In the genomic region with DNA sequence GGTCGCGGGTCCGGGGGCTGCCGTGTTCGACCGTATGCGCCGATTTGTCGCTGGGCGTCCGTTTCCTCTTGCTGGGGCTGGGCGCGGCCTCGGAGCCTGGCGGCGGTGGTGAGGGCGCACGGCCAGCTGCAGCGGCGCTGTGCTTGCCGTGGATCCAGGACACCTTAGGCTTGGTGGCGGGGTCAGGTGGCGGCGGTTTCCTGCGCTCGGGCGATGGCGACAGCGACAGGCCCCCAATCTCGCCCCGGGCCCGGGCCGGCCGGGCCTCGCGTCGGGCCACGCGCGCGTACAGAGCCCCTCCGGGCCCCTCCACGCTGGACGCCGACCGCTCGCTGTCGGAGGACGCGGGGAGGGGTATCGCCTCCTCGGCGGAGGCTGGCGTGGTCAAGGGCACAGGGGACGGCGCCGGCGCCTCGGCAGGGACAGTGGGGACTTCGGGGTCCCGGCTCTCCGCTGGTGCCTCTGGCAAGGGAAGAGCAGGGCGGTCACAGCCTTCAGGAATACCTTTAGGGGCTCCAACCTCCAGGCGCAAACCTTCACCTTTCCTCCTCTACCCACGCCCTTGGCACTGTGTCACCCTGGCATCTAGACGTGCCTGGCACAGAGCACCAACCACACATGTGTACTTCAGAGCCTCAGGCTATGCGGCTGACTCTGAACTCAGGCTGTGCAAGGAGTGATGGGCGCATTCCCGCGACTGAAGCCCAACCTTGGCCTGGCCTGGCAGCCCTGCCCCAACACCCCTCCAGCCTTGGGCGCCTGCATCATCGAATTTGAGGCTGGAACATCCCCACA, we compare ENCODE assay signal across 19 cellular contexts. TPM values are rescaled to one million over a fixed set of nuclear protein-coding genes. Genes with fewer than 3 reads are reported as not detected.
DNase-seq lines count a peak whose midpoint lies in the region; ATAC-seq, FAIRE-seq and TF ChIP-seq lines count a peak whose summit lies in the region.
"Had no signal": no experiment of that assay in that cellular context is flagged by ENCODE, and none has a peak within 500 bp of the region (broad histone marks: within the 10 kb centered on the region; RNA-seq: fewer than 3 reads in every experiment).

No MANE protein-coding gene starts in this region.

- DNase-seq in HepG2 (ENCODE audit: low spot score) (no peak), right lobe of liver (no peak), T-helper 17 cell (no peak), iPS DF 6.9 (ENCODE audit: low read depth, low spot score) (no peak), erythroblast (lab: John Stamatoyannopoulos, UW) (no peak)
- no peak for DNase-seq in activated CD8-positive, alpha-beta T cell treated with anti-CD3 and anti-CD28 coated beads, Interleukin-2, amount 10 ng/mL, durations not matched to agents 7 days and 5 days
- no peak for DNase-seq in activated CD4-positive, alpha-beta T cell treated with anti-CD3 and anti-CD28 coated beads, Interleukin-2, amount 50 U/mL, for 48 hours
- DNase-seq: activated CD4-positive, alpha-beta memory T cell treated with anti-CD3 and anti-CD28 coated beads, Interleukin-2, amount 10 ng/mL, durations not matched to agents 7 days and 5 days; amniotic stem cell; DMS 273 treated with DMSO at 0.1 percent for 48 hours; midbrain; NCI-H748 treated with DMSO at 0.1 percent for 48 hours; PC-9; sigmoid colon; stimulated activated CD4-positive, alpha-beta T cell treated with anti-CD3 and anti-CD28 coated beads, Interleukin-2, amount 100 ng/mL, for 48 hours had no signal

- no peak for FAIRE-seq in HepG2 (lab: Jason Lieb, UNC)
- FAIRE-seq: H54 had no signal

- H3K9me3 ChIP-seq in HepG2 (ENCODE audit: low read length) (no peaks in the 10 kb centered on the region), right lobe of liver (no peaks in the 10 kb centered on the region), T-helper 17 cell (ENCODE audit: control insufficient read depth, low read length, poor library complexity, severe bottlenecking) (no peaks in the 10 kb centered on the region), iPS DF 6.9 (ENCODE audit: control insufficient read depth, insufficient read depth, low read length) (no peaks in the 10 kb centered on the region), thymus (ENCODE audit: control insufficient read depth) (no peaks in the 10 kb centered on the region)
- H3K9me3 ChIP-seq: sigmoid colon had no signal

- no peak for TF ChIP-seq RAD21 in HepG2 (CRISPR knock-in tag; IDR thresholded peaks at IDR 0.05)

- CTCF ChIA-PET in HepG2 (lab: Yijun Ruan, JAX; ENCODE audit: low intra/inter-chr PET ratio, low total read pairs): no interaction called here
- CTCF ChIA-PET in activated CD8-positive, alpha-beta T cell treated with anti-CD3 and anti-CD28 coated beads, Interleukin-2, amount 10 ng/mL, durations not matched to agents 7 days and 5 days (lab: Charles Lee): interaction anchor here (4.4 kb wide), 1 partner anchor 8 kb away, joined by 18 read pairs; no protein-coding TSS in a partner anchor

- no peak overlapping the region for H2AFZ ChIP-seq in HepG2 (ENCODE audit: low read length)
- H2AFZ ChIP-seq: PC-9 had no signal

- H3K36me3 ChIP-seq in HepG2 (replicated peaks in 1 of 2; ENCODE audit: control insufficient read depth in 1 of 2, insufficient read depth in 2 of 2, low read length in 2 of 2) (peaks cover 9 to 13% of the 10 kb centered on the region in 2 experiments; a peak in 4 of 5 replicates), right lobe of liver (no peaks in the 10 kb centered on the region), iPS DF 6.9 (ENCODE audit: control insufficient read depth, insufficient read depth, low read length) (no peaks in the 10 kb centered on the region; the same call in 1 of the 2 replicates), thymus (ENCODE audit: control insufficient read depth, insufficient read depth) (no peaks in the 10 kb centered on the region)

- POLR2A ChIA-PET in HepG2 (lab: Yijun Ruan, JAX): no interaction called here
- POLR2A ChIA-PET in activated CD8-positive, alpha-beta T cell treated with anti-CD3 and anti-CD28 coated beads, Interleukin-2, amount 10 ng/mL, durations not matched to agents 7 days and 5 days (lab: Charles Lee): interaction anchor here (0.9 kb wide), 1 partner anchor 216 kb away, joined by 3 read pairs; no protein-coding TSS in a partner anchor

- H3K4me1 ChIP-seq in HepG2 (ENCODE audit: insufficient read depth, low read length): peaks cover 26% of the 10 kb centered on the region
- peaks cover 0 to 32% (median 0%) of the 10 kb centered on the region in 4 donors for H3K4me1 ChIP-seq in right lobe of liver
- H3K4me1 ChIP-seq in iPS DF 6.9 (ENCODE audit: control insufficient read depth, insufficient read depth, low read length): peaks cover 11% of the 10 kb centered on the region
- peaks cover 19% of the 10 kb centered on the region for H3K4me1 ChIP-seq in thymus (ENCODE audit: control insufficient read depth, insufficient read depth, low read length)

- WGBS in HepG2 (ENCODE audit: low lambda C conversion rate): 98% methylated on average over 31 of the region's 72 CpGs
- WGBS in right lobe of liver (ENCODE audit: insufficient coverage, low coverage, low lambda C conversion rate, missing lambda C conversion rate): 18% methylated on average over 3 of the region's 72 CpGs
- WGBS in iPS DF 6.9 (ENCODE audit: insufficient coverage, insufficient read length): no CpG with 5 or more reads among the region's 72 CpGs
- 32% methylated on average over 72 of the region's 72 CpGs for WGBS in thymus

- BruUV-seq in HepG2 (replicated peaks; lab: Mats Ljungman, UMichigan): no TSS peak

- no peaks in the 10 kb centered on the region for H3K9me3 Mint-ChIP-seq in activated CD8-positive, alpha-beta T cell treated with anti-CD3 and anti-CD28 coated beads, Interleukin-2, amount 10 ng/mL, durations not matched to agents 7 days and 5 days (ENCODE audit: insufficient read depth)
- H3K9me3 Mint-ChIP-seq: activated CD4-positive, alpha-beta memory T cell treated with anti-CD3 and anti-CD28 coated beads, Interleukin-2, amount 10 ng/mL, durations not matched to agents 7 days and 5 days; activated T-helper 1 cell treated with anti-CD3 and anti-CD28 coated beads, Interleukin-12 subunit alpha, Interleukin-12 subunit beta, Interleukin-2, Interleukin-4 antibody, amounts not matched to agents 30 ng/mL and 10 ng/mL and 1 ng/mL, durations not matched to agents 14 hours and 24 hours and 36 hours had no signal

- in situ Hi-C loops in HepG2 (cut with HindIII; ENCODE audit: extremely low pct_ligation_motif_present, low pct_unique_long_range_greater_than_20kb): no loop called here

- H3K4me2 ChIP-seq in HepG2 (ENCODE audit: low read depth, low read length): no peak overlapping the region
- H3K4me2 ChIP-seq: PC-9 had no signal

- H3K9ac ChIP-seq in HepG2 (ENCODE audit: insufficient read depth, low read depth, low read length): no peak overlapping the region

- no peak overlapping the region for H3K27ac Mint-ChIP-seq in T-helper 17 cell
- no peak overlapping the region for H3K27ac Mint-ChIP-seq in activated CD8-positive, alpha-beta T cell treated with anti-CD3 and anti-CD28 coated beads, Interleukin-2, amount 10 ng/mL, durations not matched to agents 7 days and 5 days
- H3K27ac Mint-ChIP-seq: activated CD4-positive, alpha-beta memory T cell treated with anti-CD3 and anti-CD28 coated beads, Interleukin-2, amount 10 ng/mL, durations not matched to agents 7 days and 5 days; activated T-helper 1 cell treated with anti-CD3 and anti-CD28 coated beads, Interleukin-12 subunit alpha, Interleukin-12 subunit beta, Interleukin-2, Interleukin-4 antibody, amounts not matched to agents 30 ng/mL and 10 ng/mL and 1 ng/mL, durations not matched to agents 14 hours and 24 hours and 36 hours had no signal

- H3K36me3 Mint-ChIP-seq in T-helper 17 cell (ENCODE audit: low read depth): no peaks in the 10 kb centered on the region
- H3K36me3 Mint-ChIP-seq in activated CD8-positive, alpha-beta T cell treated with anti-CD3 and anti-CD28 coated beads, Interleukin-2, amount 10 ng/mL, durations not matched to agents 7 days and 5 days (ENCODE audit: low read depth): no peaks in the 10 kb centered on the region

- TF ChIP-seq POLR2A in HepG2 (IDR thresholded peaks at IDR 0.05; ENCODE audit: insufficient read depth in 1 of 2, low read depth in 2 of 2, low read length in 2 of 2): no peak
- TF ChIP-seq POLR2A in right lobe of liver (IDR thresholded peaks at IDR 0.05): no peak
- no peak for TF ChIP-seq POLR2A in erythroblast (IDR thresholded peaks at IDR 0.05; ENCODE audit: low read length)

- peaks cover 11% of the 10 kb centered on the region for H3K27me3 Mint-ChIP-seq in T-helper 17 cell
- H3K27me3 Mint-ChIP-seq in activated CD8-positive, alpha-beta T cell treated with anti-CD3 and anti-CD28 coated beads, Interleukin-2, amount 10 ng/mL, durations not matched to agents 7 days and 5 days (ENCODE audit: low read depth): peaks cover 39% of the 10 kb centered on the region

- TF ChIP-seq CTCF in HepG2 (CRISPR knock-in tag; IDR thresholded peaks at IDR 0.05): no peak
- TF ChIP-seq CTCF in right lobe of liver (IDR thresholded peaks at IDR 0.05): no peak

- H4K20me1 ChIP-seq in HepG2 (ENCODE audit: insufficient read depth, low read length): no peaks in the 10 kb centered on the region

- TF ChIP-seq EP300 in HepG2 (IDR thresholded peaks at IDR 0.05; ENCODE audit: low read depth in 2 of 2, low read length in 2 of 2) (no peak), HepG2 (CRISPR knock-in tag; IDR thresholded peaks at IDR 0.05; ENCODE audit: borderline replicate concordance) (no peak)

- no peak for ATAC-seq in HepG2
- ATAC-seq in right lobe of liver: no peak
- no peak for ATAC-seq in T-helper 17 cell
- no peak for ATAC-seq in activated CD8-positive, alpha-beta T cell treated with anti-CD3 and anti-CD28 coated beads, Interleukin-2, amount 10 ng/mL, durations not matched to agents 7 days and 5 days
- ATAC-seq: SK-N-SH treated with all-trans-retinoic acid at 6 μM for 48 hours had no signal

- H3K4me3 Mint-ChIP-seq in T-helper 17 cell: peak overlapping the region; percentile 58
- H3K4me3 Mint-ChIP-seq in activated CD8-positive, alpha-beta T cell treated with anti-CD3 and anti-CD28 coated beads, Interleukin-2, amount 10 ng/mL, durations not matched to agents 7 days and 5 days: no peak overlapping the region
- H3K4me3 Mint-ChIP-seq: activated CD4-positive, alpha-beta memory T cell treated with anti-CD3 and anti-CD28 coated beads, Interleukin-2, amount 10 ng/mL, durations not matched to agents 7 days and 5 days; activated T-helper 1 cell treated with anti-CD3 and anti-CD28 coated beads, Interleukin-12 subunit alpha, Interleukin-12 subunit beta, Interleukin-2, Interleukin-4 antibody, amounts not matched to agents 30 ng/mL and 10 ng/mL and 1 ng/mL, durations not matched to agents 14 hours and 24 hours and 36 hours had no signal

- H3K27me3 ChIP-seq in HepG2 (ENCODE audit: control insufficient read depth in 1 of 2, insufficient read depth in 2 of 2, low read length in 2 of 2) (no peaks in the 10 kb centered on the region), right lobe of liver (peaks cover 0 to 6% of the 10 kb centered on the region in 2 donors), iPS DF 6.9 (ENCODE audit: control insufficient read depth, insufficient read depth, low read length) (peaks cover 2% of the 10 kb centered on the region; the same call in 1 of the 2 replicates), thymus (ENCODE audit: control insufficient read depth, insufficient read depth) (peaks cover 64% of the 10 kb centered on the region)

- H3K27ac ChIP-seq in HepG2 (ENCODE audit: extremely low read length, insufficient read depth, low read length) (no peak overlapping the region), right lobe of liver (no peak overlapping the region), iPS DF 6.9 (ENCODE audit: low read length) (no peak overlapping the region), thymus (ENCODE audit: low read depth) (no peak overlapping the region)
- H3K27ac ChIP-seq: PC-9, sigmoid colon had no signal

- H3K4me3 ChIP-seq in HepG2 (replicated peaks in 1 of 3; ENCODE audit: insufficient read depth in 1 of 3, low read depth in 2 of 3, low read length in 3 of 3): no peak overlapping the region
- H3K4me3 ChIP-seq in right lobe of liver: no peak overlapping the region
- H3K4me3 ChIP-seq in iPS DF 6.9 (ENCODE audit: low read length): peak overlapping the region; percentile 13; the same call in 1 of the 2 replicates
- H3K4me3 ChIP-seq in thymus (ENCODE audit: low read length): peak overlapping the region; percentile 23
- H3K4me3 ChIP-seq: PC-9 had no signal

- H3K4me1 Mint-ChIP-seq in T-helper 17 cell: peaks cover 10% of the 10 kb centered on the region
- peaks cover 15% of the 10 kb centered on the region for H3K4me1 Mint-ChIP-seq in activated CD8-positive, alpha-beta T cell treated with anti-CD3 and anti-CD28 coated beads, Interleukin-2, amount 10 ng/mL, durations not matched to agents 7 days and 5 days (ENCODE audit: low read depth)

- intact Hi-C loops in HepG2 (cut with micrococcal nuclease; ENCODE audit: unreplicated experiment): loop anchor here (10.0 kb wide), 1 partner anchor 69 kb away; a partner anchor contains a TSS
- intact Hi-C loops in right lobe of liver (cut with DNase I): no loop called here

- H3K79me2 ChIP-seq in HepG2 (ENCODE audit: insufficient read depth, low read length): no peaks in the 10 kb centered on the region

RNA-seq across cellular contexts. Expression of a gene that starts 11.6 kb away (rescaled TPM):
- total RNA-seq in HepG2 (2016; rRNA removed; fragmentation: Illumina TruSeq; extraction: Trizol) (1.4 and 3.3 TPM in 2 replicates), right lobe of liver (1 to 10 TPM; 1.1 to 3.4 (median 1.8) TPM), T-helper 17 cell (1 to 10 TPM; 3.1 to 3.6 TPM)
- total RNA-seq in HepG2 (2016; cell fraction: cytosol; rRNA removed; fragmentation: Illumina TruSeq; extraction: Trizol; ENCODE audit: low read depth): 0.91 and 1.2 TPM in 2 replicates
- total RNA-seq in HepG2 (2016; cell fraction: insoluble cytoplasmic fraction; rRNA removed; fragmentation: Illumina TruSeq; extraction: Trizol): 1.2 and 3.8 TPM in 2 replicates
- total RNA-seq in HepG2 (2016; cell fraction: membrane; rRNA removed; fragmentation: Illumina TruSeq; extraction: Trizol): 3.2 and 3.6 TPM in 2 replicates
- 3.9 and 5.7 TPM in 2 replicates for total RNA-seq in HepG2 (2016; cell fraction: nucleus; rRNA removed; fragmentation: Illumina TruSeq; extraction: Trizol)
- polyA plus RNA-seq in HepG2 (2011; rRNA removed) (6.2 and 6.9 TPM in 2 replicates), thymus (1.3 TPM)
- 3.9 and 8.3 TPM in 2 replicates for polyA plus RNA-seq in HepG2 (2011; cell fraction: cytosol; rRNA removed)
- polyA plus RNA-seq in HepG2 (2011; cell fraction: nucleus; rRNA removed): 27.6 and 34.9 TPM in 2 replicates
- polyA plus RNA-seq in HepG2 (2012): 3.1 and 5.3 TPM in 2 replicates
- polyA plus RNA-seq in HepG2 (2016; cell fraction: cytosol; fragmentation: Illumina TruSeq; extraction: Trizol; ENCODE audit: low read depth): 1.2 and 1.4 TPM in 2 replicates
- 1.7 and 2.6 TPM in 2 replicates for polyA plus RNA-seq in HepG2 (2016; cell fraction: insoluble cytoplasmic fraction; fragmentation: Illumina TruSeq; extraction: Trizol; ENCODE audit: low read depth)
- polyA plus RNA-seq in HepG2 (2016; cell fraction: membrane; fragmentation: Illumina TruSeq; extraction: Trizol; ENCODE audit: low read depth): 2.8 and 3.9 TPM in 2 replicates
- 11.7 and 16.2 TPM in 2 replicates for polyA plus RNA-seq in HepG2 (2016; cell fraction: nucleus; fragmentation: Illumina TruSeq; extraction: Trizol; ENCODE audit: insufficient read depth, low read depth)
- polyA minus RNA-seq in HepG2 (2011; rRNA and poly(A)+ RNA removed; ENCODE audit: low replicate concordance): 0.14 and 12.4 TPM in 2 replicates
- polyA minus RNA-seq in HepG2 (2011; cell fraction: cytosol; rRNA and poly(A)+ RNA removed): 6.0 and 7.1 TPM in 2 replicates
- polyA minus RNA-seq in HepG2 (2011; cell fraction: nucleus; rRNA and poly(A)+ RNA removed): 3.1 and 4.7 TPM in 2 replicates
- total RNA-seq in activated CD8-positive, alpha-beta T cell treated with anti-CD3 and anti-CD28 coated beads, Interleukin-2, amount 10 ng/mL, durations not matched to agents 7 days and 5 days: 1 to 10 TPM in 1 of 2 experiments, under 1 TPM in 1; 0.76 to 1.2 TPM

RNA-seq across cellular contexts. Expression of a gene that starts 32.1 kb away (rescaled TPM):
- total RNA-seq in HepG2 (2016; rRNA removed; fragmentation: Illumina TruSeq; extraction: Trizol) (7.4 and 9.1 TPM in 2 replicates), right lobe of liver (1 to 10 TPM; 3.2 to 6.6 (median 3.4) TPM), T-helper 17 cell (1 to 10 TPM; 5.2 to 5.6 TPM)
- 2.3 and 2.6 TPM in 2 replicates for total RNA-seq in HepG2 (2016; cell fraction: cytosol; rRNA removed; fragmentation: Illumina TruSeq; extraction: Trizol; ENCODE audit: low read depth)
- total RNA-seq in HepG2 (2016; cell fraction: insoluble cytoplasmic fraction; rRNA removed; fragmentation: Illumina TruSeq; extraction: Trizol): 7.5 and 8.7 TPM in 2 replicates
- total RNA-seq in HepG2 (2016; cell fraction: membrane; rRNA removed; fragmentation: Illumina TruSeq; extraction: Trizol): 6.5 and 7.6 TPM in 2 replicates
- 5.6 and 6.4 TPM in 2 replicates for total RNA-seq in HepG2 (2016; cell fraction: nucleus; rRNA removed; fragmentation: Illumina TruSeq; extraction: Trizol)
- polyA plus RNA-seq in HepG2 (2011; rRNA removed) (6.3 and 8.0 TPM in 2 replicates), thymus (5.0 TPM)
- 6.8 and 8.8 TPM in 2 replicates for polyA plus RNA-seq in HepG2 (2011; cell fraction: cytosol; rRNA removed)
- 11.9 and 12.4 TPM in 2 replicates for polyA plus RNA-seq in HepG2 (2011; cell fraction: nucleus; rRNA removed)
- 4.3 and 6.4 TPM in 2 replicates for polyA plus RNA-seq in HepG2 (2012)
- 0.99 and 1.6 TPM in 2 replicates for polyA plus RNA-seq in HepG2 (2016; cell fraction: cytosol; fragmentation: Illumina TruSeq; extraction: Trizol; ENCODE audit: low read depth)
- 7.3 and 8.1 TPM in 2 replicates for polyA plus RNA-seq in HepG2 (2016; cell fraction: insoluble cytoplasmic fraction; fragmentation: Illumina TruSeq; extraction: Trizol; ENCODE audit: low read depth)
- 3.6 and 4.5 TPM in 2 replicates for polyA plus RNA-seq in HepG2 (2016; cell fraction: membrane; fragmentation: Illumina TruSeq; extraction: Trizol; ENCODE audit: low read depth)
- 13.8 and 14.4 TPM in 2 replicates for polyA plus RNA-seq in HepG2 (2016; cell fraction: nucleus; fragmentation: Illumina TruSeq; extraction: Trizol; ENCODE audit: insufficient read depth, low read depth)
- 6.5 and 20.0 TPM in 2 replicates for polyA minus RNA-seq in HepG2 (2011; rRNA and poly(A)+ RNA removed; ENCODE audit: low replicate concordance)
- polyA minus RNA-seq in HepG2 (2011; cell fraction: cytosol; rRNA and poly(A)+ RNA removed): 7.4 and 8.5 TPM in 2 replicates
- polyA minus RNA-seq in HepG2 (2011; cell fraction: nucleus; rRNA and poly(A)+ RNA removed): 3.9 and 4.2 TPM in 2 replicates
- 10 to 100 TPM in 1 of 2 experiments, 1 to 10 TPM in 1; 9.2 to 12.6 TPM for total RNA-seq in activated CD8-positive, alpha-beta T cell treated with anti-CD3 and anti-CD28 coated beads, Interleukin-2, amount 10 ng/mL, durations not matched to agents 7 days and 5 days

Comparison
In these comparisons a context has a peak if more than half of its experiments do, and no peak if none do; other contexts are left out.
1. H3K4me3 ChIP-seq: peak in iPS DF 6.9 (single experiment) and thymus (single experiment); none in HepG2 (0 of 3) and right lobe of liver (0 of 3).